11 cellular contexts compared by ENCODE assay signal in genomic region chr19:46221981-46222610, GRCh38. TPM values are rescaled to one million over a fixed set of nuclear protein-coding genes. Genes with fewer than 3 reads are reported as not detected.
DNase-seq lines count a peak whose midpoint lies in the region; ATAC-seq and TF ChIP-seq lines count a peak whose summit lies in the region.
"Had no signal": no experiment of that assay in that cellular context is flagged by ENCODE, and none has a peak within 500 bp of the region (broad histone marks: within the 10 kb centered on the region; RNA-seq: fewer than 3 reads in every experiment).

No MANE protein-coding gene starts in this region.

- H3K27ac ChIP-seq in GM23338 (ENCODE audit: low read depth) = no peak overlapping the region
- H3K27ac ChIP-seq in RWPE2 (ENCODE audit: poor library complexity, severe bottlenecking) = peak overlapping the region; percentile 61
- no peak overlapping the region for H3K27ac ChIP-seq in psoas muscle
- H3K27ac ChIP-seq in MM.1S (ENCODE audit: low read length) = no peak overlapping the region
- no peak overlapping the region for H3K27ac ChIP-seq in suprapubic skin

- H3K9ac ChIP-seq in MM.1S (ENCODE audit: low read length) = no peak overlapping the region

- intact Hi-C loops in psoas muscle (cut with DNase I) = no loop called here

- H3K4me3 ChIP-seq in GM23338 (no peak overlapping the region), RWPE2 (ENCODE audit: severe bottlenecking) (no peak overlapping the region), fibroblast of pulmonary artery (replicated peaks; ENCODE audit: low read depth, low read length) (no peak overlapping the region), psoas muscle (no peak overlapping the region), MM.1S (ENCODE audit: low read length) (no peak overlapping the region), suprapubic skin (no peak overlapping the region)

- H3F3A ChIP-seq in GM23338 (replicated peaks; ENCODE audit: low read depth) (no peaks in the 10 kb centered on the region), MM.1S (ENCODE audit: insufficient read depth, low read length) (no peaks in the 10 kb centered on the region)

- H3K36me3 ChIP-seq in GM23338 (ENCODE audit: insufficient read depth) = no peaks in the 10 kb centered on the region
- no peaks in the 10 kb centered on the region for H3K36me3 ChIP-seq in RWPE2 (ENCODE audit: low read depth)
- no peaks in the 10 kb centered on the region for H3K36me3 ChIP-seq in psoas muscle (ENCODE audit: insufficient read depth in 1 of 2, low read depth in 1 of 2)
- H3K36me3 ChIP-seq in MM.1S (replicated peaks; ENCODE audit: insufficient read depth, low read length) = no peaks in the 10 kb centered on the region
- H3K36me3 ChIP-seq in suprapubic skin = no peaks in the 10 kb centered on the region

- no peak overlapping the region for H3K27ac Mint-ChIP-seq in GM23338

- H3K9me2 ChIP-seq in GM23338 (ENCODE audit: insufficient read depth) = no peaks in the 10 kb centered on the region
- H3K9me2 ChIP-seq in MM.1S (replicated peaks; ENCODE audit: insufficient read depth, low read length) = no peaks in the 10 kb centered on the region

- H3K9me3 ChIP-seq in RWPE2 (ENCODE audit: severe bottlenecking) (no peaks in the 10 kb centered on the region), psoas muscle (no peaks in the 10 kb centered on the region), MM.1S (replicated peaks; ENCODE audit: insufficient read depth, low read length) (no peaks in the 10 kb centered on the region), suprapubic skin (no peaks in the 10 kb centered on the region)

- 13 to 17% (median 14%) methylated on average over 7 of the region's 7 CpGs for WGBS in psoas muscle, 3 donors
- WGBS in suprapubic skin = 24% methylated on average over 6 of the region's 7 CpGs

- H4K20me1 ChIP-seq in GM23338 (replicated peaks; ENCODE audit: insufficient read depth) = no peaks in the 10 kb centered on the region
- H4K20me1 ChIP-seq in MM.1S (ENCODE audit: insufficient read depth, low read length) = no peaks in the 10 kb centered on the region

- H2AFZ ChIP-seq in GM23338 (no peak overlapping the region), MM.1S (ENCODE audit: low read length) (no peak overlapping the region)

- H3K79me2 ChIP-seq in GM23338 (replicated peaks; ENCODE audit: insufficient read depth) (no peaks in the 10 kb centered on the region), MM.1S (ENCODE audit: low read length) (no peaks in the 10 kb centered on the region)

- H3K4me2 ChIP-seq in GM23338 = no peak overlapping the region
- H3K4me2 ChIP-seq in MM.1S (ENCODE audit: low read depth, low read length) = no peak overlapping the region

- peaks cover 4% of the 10 kb centered on the region; the same call in 1 of the 3 replicates for H3K4me1 Mint-ChIP-seq in GM23338

- DNase-seq in GM23338 (ENCODE audit: low spot score) (peak; percentile 78), RWPE2 (ENCODE audit: low spot score) (peak; percentile 93), fibroblast of pulmonary artery (ENCODE audit: low read depth) (peak; percentile 55), psoas muscle (peak; percentile 67 to 87), NK-92 (lab: John Stamatoyannopoulos, UW; ENCODE audit: unreplicated experiment) (no peak), MM.1S (no peak), suprapubic skin (ENCODE audit: low spot score in 2 of 2) (no peak)
- DNase-seq: stimulated activated naive CD8-positive, alpha-beta T cell treated with anti-CD3 and anti-CD28 coated beads, Interleukin-15, Interleukin-2, amounts not matched to agents 100 U/mL and 50 U/mL, for 24 hours had no signal

- H3K4me1 ChIP-seq in GM23338 (ENCODE audit: insufficient read depth) (no peaks in the 10 kb centered on the region), RWPE2 (ENCODE audit: insufficient read depth, poor library complexity, severe bottlenecking) (peaks cover 29% of the 10 kb centered on the region), psoas muscle (peaks cover 9% of the 10 kb centered on the region), MM.1S (ENCODE audit: low read length) (no peaks in the 10 kb centered on the region), suprapubic skin (peaks cover 52% of the 10 kb centered on the region)

- ATAC-seq in GM23338 = peak; percentile 88
- peak; percentile 91 for ATAC-seq in RWPE2 (ENCODE audit: low read depth)
- ATAC-seq in psoas muscle = peak; percentile 88 to 99 (median 94)
- ATAC-seq in HG02938 (IDR thresholded peaks at IDR 0.05; ENCODE audit: unreplicated experiment) = no peak
- ATAC-seq: stimulated activated naive CD8-positive, alpha-beta T cell treated with anti-CD3 and anti-CD28 coated beads, Interleukin-15, Interleukin-2, amounts not matched to agents 100 U/mL and 50 U/mL, for 24 hours had no signal

- H3K9me3 Mint-ChIP-seq in GM23338 = no peaks in the 10 kb centered on the region

- no peaks in the 10 kb centered on the region for H3K36me3 Mint-ChIP-seq in GM23338 (ENCODE audit: low read depth)

- no peak for TF ChIP-seq EP300 in suprapubic skin (IDR thresholded peaks at IDR 0.05)

- no peaks in the 10 kb centered on the region for H3K27me3 ChIP-seq in GM23338 (ENCODE audit: insufficient read depth)
- no peaks in the 10 kb centered on the region for H3K27me3 ChIP-seq in RWPE2 (ENCODE audit: insufficient read depth, poor library complexity, severe bottlenecking)
- H3K27me3 ChIP-seq in psoas muscle (ENCODE audit: insufficient read depth in 3 of 3, low read length in 2 of 3) = peaks cover 0 to 38% (median 2%) of the 10 kb centered on the region in 3 donors
- H3K27me3 ChIP-seq in MM.1S (replicated peaks; ENCODE audit: insufficient read depth, low read length) = peaks cover 64% of the 10 kb centered on the region
- H3K27me3 ChIP-seq in suprapubic skin = peaks cover 46% of the 10 kb centered on the region

- no peak for TF ChIP-seq POLR2A in suprapubic skin (IDR thresholded peaks at IDR 0.05)

- H3K27me3 Mint-ChIP-seq in GM23338 (ENCODE audit: insufficient read depth, low read depth, poor library complexity) = peaks cover 5% of the 10 kb centered on the region

- no peak overlapping the region for H3K4me3 Mint-ChIP-seq in GM23338

- TF ChIP-seq CTCF in GM23338 (conservative IDR thresholded peaks at IDR 0.05; ENCODE audit: low read depth in 2 of 2) (no peak), RWPE2 (IDR thresholded peaks at IDR 0.05; ENCODE audit: poor library complexity, severe bottlenecking) (no peak), fibroblast of pulmonary artery (IDR thresholded peaks at IDR 0.05; ENCODE audit: low read length, missing control alignments) (no peak), psoas muscle (IDR thresholded peaks at IDR 0.05) (no peak), MM.1S (IDR thresholded peaks at IDR 0.05; ENCODE audit: low read length) (no peak), suprapubic skin (IDR thresholded peaks at IDR 0.05) (no peak)

TF ChIP-seq in GM23338, 12 proteins besides CTCF, POLR2A, EP300 and RAD21:
- TF ChIP-seq ZNF331 (CRISPR knock-in tag; IDR thresholded peaks at IDR 0.05; ENCODE audit: low read depth) = no peak
- peak; percentile 70 for TF ChIP-seq REST (IDR thresholded peaks at IDR 0.05; ENCODE audit: unreplicated experiment)

RNA-seq across cellular contexts. Expression of gene IGFL1, which starts 7.4 kb away (rescaled TPM):
- total RNA-seq in GM23338 (2014; rRNA removed; shearing (Covaris generic)) = not detected in 2 replicates
- not detected in 2 replicates for polyA plus RNA-seq in GM23338 (2016; fragmentation: Nextera tagmentation; extraction: Ambion mirVana)
- total RNA-seq in psoas muscle = not detected
- polyA plus RNA-seq in psoas muscle = not detected
- total RNA-seq in suprapubic skin = not detected
- total RNA-seq: epithelial cell of proximal tubule, pulmonary artery endothelial cell had no signal

Comparison
In these comparisons a context has a peak if more than half of its experiments do, and no peak if none do; other contexts are left out.
1. DNase-seq: peak in GM23338 (single experiment), RWPE2 (single experiment), fibroblast of pulmonary artery (single experiment) and psoas muscle (2 of 2); none in NK-92 (single experiment), MM.1S (single experiment) and suprapubic skin (0 of 2).